14 cellular contexts compared by ENCODE assay signal in the genomic region with DNA sequence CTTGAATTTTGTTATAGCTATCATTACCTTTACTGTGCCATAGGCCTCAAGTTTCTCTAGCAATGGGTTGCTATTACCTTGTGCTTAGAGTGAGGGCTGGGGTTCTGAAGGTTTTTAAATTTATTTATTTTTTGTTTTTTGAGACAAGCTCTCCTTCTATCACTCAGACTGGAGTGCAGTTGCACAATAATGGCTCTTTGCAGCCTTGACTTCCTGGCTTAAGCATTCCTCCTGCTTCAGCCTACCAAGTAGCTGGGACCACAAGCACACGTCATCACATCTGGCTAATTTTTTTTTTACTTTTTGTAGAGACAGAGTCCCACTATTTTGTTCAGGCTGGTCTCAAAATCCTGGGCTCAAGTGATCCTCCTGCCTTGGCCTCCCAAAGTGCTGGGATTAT. TPM values are rescaled to one million over a fixed set of nuclear protein-coding genes. Genes with fewer than 3 reads are reported as not detected.
A peak's percentile ranks its signal among the peaks of the same experiment; 100 is the strongest.
DNase-seq lines count a peak whose midpoint lies in the region; ATAC-seq and TF ChIP-seq lines count a peak whose summit lies in the region.
"Had no signal": no experiment of that assay in that cellular context is flagged by ENCODE, and none has a peak within 500 bp of the region (broad histone marks: within the 10 kb centered on the region; RNA-seq: fewer than 3 reads in every experiment).

No MANE protein-coding gene starts in this region.

- TF ChIP-seq CTCF in heart right ventricle (IDR thresholded peaks at IDR 0.05) (no peak), fibroblast of mammary gland (conservative IDR thresholded peaks at IDR 0.05; ENCODE audit: control insufficient read depth, insufficient read depth, low read depth, low read length) (no peak), stomach (IDR thresholded peaks at IDR 0.05) (no peak)

- H3K27me3 ChIP-seq in heart right ventricle = no peaks in the 10 kb centered on the region
- no peaks in the 10 kb centered on the region for H3K27me3 ChIP-seq in stomach
- H3K27me3 ChIP-seq: foreskin keratinocyte had no signal

- intact Hi-C loops in left ventricle myocardium superior (cut with micrococcal nuclease) = no loop called here
- intact Hi-C loops in heart right ventricle (cut with DNase I) = loop anchor here in 1 of 10 donors (10.0 kb wide), 1 partner anchor 61 kb away; the partner anchor contains the start of gene CELF3
- intact Hi-C loops in stomach (cut with DNase I; ENCODE audit: low total_unique reads) = no loop called here

- H3K36me3 ChIP-seq in heart right ventricle = peaks cover 0 to 21% (median 5%) of the 10 kb centered on the region in 9 donors
- peaks cover 0 to 29% (median 19%) of the 10 kb centered on the region in 4 donors for H3K36me3 ChIP-seq in stomach

- H3K27ac ChIP-seq in heart right ventricle = peak overlapping the region in 2 of 10 donors; percentile 1 to 85
- peak overlapping the region in 2 of 5 donors; percentile 26 for H3K27ac ChIP-seq in stomach
- H3K27ac ChIP-seq: foreskin keratinocyte had no signal

- WGBS in heart right ventricle, 2 donors = 82 to 89% methylated on average over 1 of the region's 1 CpG
- 70 to 100% (median 86%) methylated on average over 1 of the region's 1 CpG for WGBS in stomach, 5 donors

- no peaks in the 10 kb centered on the region for H3K9me3 ChIP-seq in heart right ventricle
- H3K9me3 ChIP-seq in stomach = no peaks in the 10 kb centered on the region

- no peak for DNase-seq in left ventricle myocardium superior
- DNase-seq in heart right ventricle = no peak
- DNase-seq in NOMO-1 treated with dmso at 0.1 percent for 144 hours (lab: John Stamatoyannopoulos, UW; ENCODE audit: unreplicated experiment) = peak; percentile 27
- peak; percentile 73 for DNase-seq in fibroblast of mammary gland (ENCODE audit: low read depth)
- no peak for DNase-seq in iPS-NIHi11 (ENCODE audit: low spot score)
- no peak for DNase-seq in stomach
- DNase-seq: activated CD4-positive, alpha-beta T cell treated with anti-CD3 and anti-CD28 coated beads, Interleukin-2, amount 50 U/mL, for 4 hours; activated gamma-delta T cell treated with Interleukin-2 at 50 U/mL for 16 hours; foreskin keratinocyte; kidney glomerular epithelial cell; naive thymus-derived CD8-positive, alpha-beta T cell had no signal

- no peak for TF ChIP-seq EP300 in stomach (IDR thresholded peaks at IDR 0.05)

- H3K4me1 ChIP-seq in heart right ventricle (peaks cover 0 to 35% (median 6%) of the 10 kb centered on the region in 9 donors), stomach (peaks cover 0 to 18% (median 6%) of the 10 kb centered on the region in 4 donors)
- H3K4me1 ChIP-seq: foreskin keratinocyte had no signal

- no peak for TF ChIP-seq POLR2A in stomach (IDR thresholded peaks at IDR 0.05)

- H3K4me3 ChIP-seq in heart right ventricle (no peak overlapping the region), fibroblast of mammary gland (ENCODE audit: control insufficient read depth, low read depth, low read length) (no peak overlapping the region), stomach (no peak overlapping the region)

- ATAC-seq in left ventricle myocardium superior (peak; percentile 58), heart right ventricle (no peak), HG03196 (IDR thresholded peaks at IDR 0.05; ENCODE audit: unreplicated experiment) (no peak), GM21576 (IDR thresholded peaks at IDR 0.05; ENCODE audit: unreplicated experiment) (no peak)
- ATAC-seq: foreskin keratinocyte; HCT116; naive thymus-derived CD8-positive, alpha-beta T cell had no signal

RNA-seq across cellular contexts. Expression of gene SNX27, which starts 41.5 kb away (rescaled TPM):
- total RNA-seq in left ventricle myocardium superior = 33.7 TPM
- total RNA-seq in heart right ventricle = 10 to 100 TPM; 26.9 to 37.8 (median 33.4) TPM
- polyA plus RNA-seq in heart right ventricle = 1 to 10 TPM; 6.5 to 7.1 TPM
- 10 to 100 TPM in 4 of 5 donors, 1 to 10 TPM in 1; 9.3 to 82.3 (median 31.2) TPM for total RNA-seq in stomach
- 1 to 10 TPM; 4.3 to 6.8 (median 5.8) TPM for polyA plus RNA-seq in stomach

Comparison
In these comparisons a context has a peak if more than half of its experiments do, and no peak if none do; other contexts are left out.
1. DNase-seq: peak in NOMO-1 treated with dmso at 0.1 percent for 144 hours (single experiment) and fibroblast of mammary gland (single experiment); none in left ventricle myocardium superior (single experiment), heart right ventricle (0 of 2), iPS-NIHi11 (single experiment) and stomach (single experiment).